Comparison of ENCODE assay signal across 11 cellular contexts in the genomic region with DNA sequence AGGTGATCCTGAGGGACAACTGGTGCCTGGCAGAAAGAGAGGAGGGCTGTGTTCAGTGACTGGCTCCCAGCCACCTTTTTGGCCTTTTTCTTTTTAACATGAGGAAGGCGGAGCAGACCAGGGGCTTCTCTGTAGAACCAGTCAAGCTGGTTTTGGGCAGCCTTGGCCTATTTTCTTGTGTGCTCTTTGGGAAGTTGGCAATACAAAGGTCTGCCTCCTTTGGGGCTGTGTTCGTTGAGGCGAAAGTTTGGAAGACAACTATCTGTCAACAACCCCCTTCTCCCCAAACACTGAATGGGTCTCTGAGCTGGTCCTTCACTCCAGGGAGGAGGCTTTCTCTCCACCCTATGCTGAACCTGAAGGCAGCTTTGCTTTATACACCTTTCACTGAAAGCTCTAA. TPM values are rescaled to one million over a fixed set of nuclear protein-coding genes. Genes with fewer than 3 reads are reported as not detected.
DNase-seq lines count a peak whose midpoint lies in the region; ATAC-seq, FAIRE-seq and TF ChIP-seq lines count a peak whose summit lies in the region.
"Had no signal": no experiment of that assay in that cellular context is flagged by ENCODE, and none has a peak within 500 bp of the region (broad histone marks: within the 10 kb centered on the region; RNA-seq: fewer than 3 reads in every experiment).

No MANE protein-coding gene starts in this region.

- peak overlapping the region; percentile 43 for H3K9ac ChIP-seq in keratinocyte (ENCODE audit: control insufficient read depth, extremely low read depth, insufficient read depth, low read length)

- H3K27ac Mint-ChIP-seq in WTC11 = peak overlapping the region; percentile 98
- H3K27ac Mint-ChIP-seq: activated T-helper 1 cell treated with anti-CD3 and anti-CD28 coated beads, Interleukin-12 subunit alpha, Interleukin-12 subunit beta, Interleukin-2, Interleukin-4 antibody, amounts not matched to agents 30 ng/mL and 10 ng/mL and 1 ng/mL, durations not matched to agents 14 hours and 24 hours and 36 hours had no signal

- POLR2A ChIA-PET in WTC11 (lab: Charles Lee) = interaction anchor here (1.6 kb wide), 1 partner anchor 70 kb away, joined by 3 read pairs; no protein-coding TSS in a partner anchor

- peak overlapping the region; percentile 37 for H3K4me2 ChIP-seq in keratinocyte (ENCODE audit: control insufficient read depth, extremely low read depth, insufficient read depth, low read depth, low read length)

- peaks cover 2% of the 10 kb centered on the region; the same call in 1 of the 2 replicates for H3K36me3 Mint-ChIP-seq in WTC11

- ATAC-seq in WTC11 = peak; percentile 89

- no peaks in the 10 kb centered on the region for H3K27me3 ChIP-seq in keratinocyte (ENCODE audit: control insufficient read depth, extremely low read depth, insufficient read depth, low read length)

- H4K20me1 ChIP-seq in keratinocyte (ENCODE audit: control insufficient read depth, extremely low read depth, insufficient read depth, low read length) = peaks cover 22% of the 10 kb centered on the region

- no peaks in the 10 kb centered on the region for H3K27me3 Mint-ChIP-seq in WTC11 (ENCODE audit: low read depth)

- peak; percentile 57 for FAIRE-seq in keratinocyte (lab: Jason Lieb, UNC)
- FAIRE-seq: A204.1 had no signal

- peaks cover 31% of the 10 kb centered on the region for H3K4me1 ChIP-seq in keratinocyte (ENCODE audit: control insufficient read depth, extremely low read depth, insufficient read depth, low read length)

- peaks cover 90% of the 10 kb centered on the region for H3K79me2 ChIP-seq in keratinocyte (ENCODE audit: control insufficient read depth, insufficient read depth, low read length)

- no peaks in the 10 kb centered on the region for H3K9me3 Mint-ChIP-seq in WTC11
- H3K9me3 Mint-ChIP-seq: activated T-helper 1 cell treated with anti-CD3 and anti-CD28 coated beads, Interleukin-12 subunit alpha, Interleukin-12 subunit beta, Interleukin-2, Interleukin-4 antibody, amounts not matched to agents 30 ng/mL and 10 ng/mL and 1 ng/mL, durations not matched to agents 14 hours and 24 hours and 36 hours had no signal

- DNase-seq in NCI-H510A treated with DMSO at 0.1 percent for 48 hours (lab: John Stamatoyannopoulos, UW) (peak; percentile 43), NCI-H510A (lab: John Stamatoyannopoulos, UW) (no peak), WTC11 (ENCODE audit: low spot score) (peak; percentile 36), keratinocyte (ENCODE audit: low read depth, low spot score) (no peak), substantia nigra (lab: John Stamatoyannopoulos, UW) (peak in 4 of 49 donors; percentile 21 to 39 (median 26)), NAMALWA (ENCODE audit: low spot score) (no peak), EL (no peak)
- no peak for DNase-seq in activated effector memory CD4-positive, alpha-beta T cell treated with anti-CD3 and anti-CD28 coated beads, Interleukin-2, amount 50 U/mL, for 16 hours
- DNase-seq: cortex of kidney had no signal

- dilution Hi-C loops in keratinocyte (cut with MboI; ENCODE audit: extremely low pct_ligation_motif_present, low sequenced_read_pairs) = no loop called here

- no peak overlapping the region for H2AFZ ChIP-seq in keratinocyte (ENCODE audit: control insufficient read depth, low read length)

- H3K27ac ChIP-seq in keratinocyte (ENCODE audit: control insufficient read depth, insufficient read depth, low read length) (peak overlapping the region; percentile 21), substantia nigra (ENCODE audit: low read depth, low read length, poor library complexity, severe bottlenecking) (peak overlapping the region; percentile 55)

- H3K9me1 ChIP-seq in keratinocyte (ENCODE audit: control insufficient read depth, extremely low read depth, insufficient read depth, low read length) = peaks cover 8% of the 10 kb centered on the region

- H3K9me3 ChIP-seq in keratinocyte (ENCODE audit: control insufficient read depth, low read depth, low read length) = no peaks in the 10 kb centered on the region

- H3K4me3 Mint-ChIP-seq in WTC11 = peak overlapping the region; percentile 50
- H3K4me3 Mint-ChIP-seq: activated T-helper 1 cell treated with anti-CD3 and anti-CD28 coated beads, Interleukin-12 subunit alpha, Interleukin-12 subunit beta, Interleukin-2, Interleukin-4 antibody, amounts not matched to agents 30 ng/mL and 10 ng/mL and 1 ng/mL, durations not matched to agents 14 hours and 24 hours and 36 hours had no signal

- TF ChIP-seq CTCF in WTC11 (IDR thresholded peaks at IDR 0.05) (no peak), keratinocyte (optimal IDR thresholded peaks at IDR 0.05 in 1 of 3, IDR thresholded peaks at IDR 0.05 in 1 of 3, conservative IDR thresholded peaks at IDR 0.05 in 1 of 3; ENCODE audit: extremely low read depth in 1 of 3, insufficient read depth in 2 of 3, low read length in 3 of 3) (no peak)

- peaks cover 78% of the 10 kb centered on the region for H3K4me1 Mint-ChIP-seq in WTC11

- H3K4me3 ChIP-seq in keratinocyte (ENCODE audit: control insufficient read depth in 2 of 3, extremely low read depth in 1 of 3, insufficient read depth in 2 of 3, low read depth in 1 of 3, low read length in 3 of 3) = no peak overlapping the region

- CTCF ChIA-PET in WTC11 (lab: Charles Lee) = interaction anchor here (0.6 to 1.3 kb wide), 7 partner anchors 9 to 92 kb away, joined by 3 to 6 read pairs (median 3); a partner anchor contains a TSS

- peaks cover 9 to 23% of the 10 kb centered on the region in 2 experiments for H3K36me3 ChIP-seq in keratinocyte (ENCODE audit: control insufficient read depth in 2 of 2, extremely low read depth in 1 of 2, insufficient read depth in 2 of 2, low read length in 2 of 2)

TF ChIP-seq in WTC11, 78 proteins besides CTCF, POLR2A, EP300 and RAD21:
- TF ChIP-seq ZNF263 (CRISPR knock-in tag; IDR thresholded peaks at IDR 0.05; ENCODE audit: low read depth) = no peak
- TF ChIP-seq GABPB1 (CRISPR knock-in tag; IDR thresholded peaks at IDR 0.05) = no peak
- no peak for TF ChIP-seq ZBTB21 (CRISPR knock-in tag; IDR thresholded peaks at IDR 0.05; ENCODE audit: borderline replicate concordance)

RNA-seq across cellular contexts. Expression of a gene that starts 8.5 kb away (rescaled TPM):
- 50.8 to 57.4 TPM (median 51.4 TPM) in 3 replicates for total RNA-seq in WTC11 (2021)
- 18.6 to 35.2 TPM (median 20.8 TPM) in 3 replicates for polyA plus RNA-seq in keratinocyte
- polyA plus RNA-seq in keratinocyte (2011; ENCODE audit: low read depth) = 27.1 TPM
- 24.1 and 28.4 TPM in 2 replicates for polyA plus RNA-seq in keratinocyte (2011; cell fraction: cytosol; rRNA removed)
- 39.0 and 42.8 TPM in 2 replicates for polyA plus RNA-seq in keratinocyte (2011; cell fraction: nucleus; rRNA removed)
- 21.5 and 31.4 TPM in 2 replicates for polyA plus RNA-seq in keratinocyte (2012; ENCODE audit: low replicate concordance)
- 26.5 to 45.0 TPM (median 29.9 TPM) in 3 replicates for polyA minus RNA-seq in keratinocyte
- polyA minus RNA-seq in keratinocyte (2011; cell fraction: cytosol; rRNA and poly(A)+ RNA removed) = 51.0 TPM
- 37.9 and 42.1 TPM in 2 replicates for polyA minus RNA-seq in keratinocyte (2011; cell fraction: nucleus; rRNA and poly(A)+ RNA removed)

RNA-seq across cellular contexts. Expression of a gene that starts 34.1 kb away (rescaled TPM):
- total RNA-seq in WTC11 (2021) = 93.8 to 108 TPM (median 106 TPM) in 3 replicates
- 7.8 to 9.8 TPM (median 8.1 TPM) in 3 replicates for polyA plus RNA-seq in keratinocyte
- 1.9 TPM for polyA plus RNA-seq in keratinocyte (2011; ENCODE audit: low read depth)
- 4.3 and 10.1 TPM in 2 replicates for polyA plus RNA-seq in keratinocyte (2011; cell fraction: cytosol; rRNA removed)
- polyA plus RNA-seq in keratinocyte (2011; cell fraction: nucleus; rRNA removed) = 8.5 and 9.3 TPM in 2 replicates
- 6.6 and 11.2 TPM in 2 replicates for polyA plus RNA-seq in keratinocyte (2012; ENCODE audit: low replicate concordance)
- 4.4 to 9.3 TPM (median 4.6 TPM) in 3 replicates for polyA minus RNA-seq in keratinocyte
- 7.7 TPM for polyA minus RNA-seq in keratinocyte (2011; cell fraction: cytosol; rRNA and poly(A)+ RNA removed)
- polyA minus RNA-seq in keratinocyte (2011; cell fraction: nucleus; rRNA and poly(A)+ RNA removed) = 3.3 and 5.1 TPM in 2 replicates

Comparison
In these comparisons a context has a peak if more than half of its experiments do, and no peak if none do; other contexts are left out.
1. DNase-seq: peak in NCI-H510A treated with DMSO at 0.1 percent for 48 hours (single experiment) and WTC11 (single experiment); none in NCI-H510A (single experiment), keratinocyte (single experiment), NAMALWA (single experiment), EL (single experiment) and activated effector memory CD4-positive, alpha-beta T cell treated with anti-CD3 and anti-CD28 coated beads, Interleukin-2, amount 50 U/mL, for 16 hours (single experiment).